ENCODE assay signal across 8 cellular contexts in the genomic region with DNA sequence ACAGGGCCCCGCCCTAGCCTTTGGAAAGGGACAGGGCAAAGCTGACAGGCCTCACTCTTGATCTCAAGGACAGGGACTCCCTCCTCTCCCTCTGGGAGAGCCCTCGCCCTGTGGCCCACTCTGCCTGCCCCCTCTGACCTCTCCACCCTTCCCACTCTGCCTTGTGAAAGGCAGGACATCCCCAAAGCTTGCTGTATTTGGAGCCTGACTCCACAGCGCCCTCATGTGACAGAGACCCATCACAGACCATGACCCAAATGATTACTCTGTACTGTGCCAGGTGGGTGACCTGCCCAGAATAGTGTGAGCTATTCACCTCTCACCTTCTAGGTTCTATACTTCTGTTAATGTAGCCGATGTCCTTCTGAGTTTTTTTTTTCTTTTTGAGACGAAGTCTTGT. TPM values are rescaled to one million over a fixed set of nuclear protein-coding genes. Genes with fewer than 3 reads are reported as not detected.
DNase-seq lines count a peak whose midpoint lies in the region; ATAC-seq and TF ChIP-seq lines count a peak whose summit lies in the region.

No MANE protein-coding gene starts in this region.

- peak overlapping the region; percentile 17; the same call in 1 of the 2 replicates for H3K27ac ChIP-seq in RWPE1

- TF ChIP-seq CTCF in AG09309 (IDR thresholded peaks at IDR 0.05; ENCODE audit: control insufficient read depth, insufficient read depth, low read depth, low read length, missing control alignments), result peak; percentile 64
- TF ChIP-seq CTCF in GM12875 (IDR thresholded peaks at IDR 0.05; ENCODE audit: borderline replicate concordance, insufficient read depth, low read depth, low read length), result peak; percentile 66; the same call in 1 of the 2 replicates
- peak; percentile 30; the same call in 1 of the 2 replicates for TF ChIP-seq CTCF in RWPE1 (conservative IDR thresholded peaks at IDR 0.05; ENCODE audit: low read depth)
- TF ChIP-seq CTCF in endothelial cell (IDR thresholded peaks at IDR 0.05; ENCODE audit: unreplicated experiment), result peak; percentile 68

- DNase-seq in AG09309 (ENCODE audit: low read depth), result no peak
- peak; percentile 44 for DNase-seq in RWPE1 (ENCODE audit: low spot score)
- peak; percentile 72 for DNase-seq in endothelial cell (ENCODE audit: low spot score)
- no peak for DNase-seq in naive B cell
- no peak for DNase-seq in T-helper 2 cell treated with Interferon-gamma antibody and Interleukin-4, amounts not matched to agents 5 μg/mL and 100 μg/mL, for 36 hours (ENCODE audit: low spot score)
- DNase-seq in foreskin melanocyte, result no peak

- no peak overlapping the region for H3K27ac Mint-ChIP-seq in endothelial cell (ENCODE audit: unreplicated experiment)
- no peak overlapping the region for H3K27ac Mint-ChIP-seq in naive B cell
- no peak overlapping the region for H3K27ac Mint-ChIP-seq in T-helper 2 cell treated with Interferon-gamma antibody and Interleukin-4, amounts not matched to agents 5 μg/mL and 100 μg/mL, for 36 hours

- H3K4me1 Mint-ChIP-seq in endothelial cell (ENCODE audit: unreplicated experiment), result no peaks in the 10 kb centered on the region
- no peaks in the 10 kb centered on the region for H3K4me1 Mint-ChIP-seq in naive B cell
- H3K4me1 Mint-ChIP-seq in T-helper 2 cell treated with Interferon-gamma antibody and Interleukin-4, amounts not matched to agents 5 μg/mL and 100 μg/mL, for 36 hours (ENCODE audit: low read depth), result no peaks in the 10 kb centered on the region

- CTCF ChIA-PET in RWPE1 (lab: Yijun Ruan, JAX), result interaction anchor here (0.6 to 1.3 kb wide), 10 partner anchors 9 to 221 kb away, joined by 3 to 8 read pairs (median 4); no protein-coding TSS in a partner anchor

- H3K9me3 Mint-ChIP-seq in endothelial cell (ENCODE audit: unreplicated experiment) (no peaks in the 10 kb centered on the region), naive B cell (no peaks in the 10 kb centered on the region)
- no peaks in the 10 kb centered on the region for H3K9me3 Mint-ChIP-seq in T-helper 2 cell treated with Interferon-gamma antibody and Interleukin-4, amounts not matched to agents 5 μg/mL and 100 μg/mL, for 36 hours

- peaks cover 2% of the 10 kb centered on the region for H3K27me3 Mint-ChIP-seq in endothelial cell (ENCODE audit: unreplicated experiment)
- peaks cover 0 to 5% (median 0%) of the 10 kb centered on the region in 3 donors for H3K27me3 Mint-ChIP-seq in naive B cell
- H3K27me3 Mint-ChIP-seq in T-helper 2 cell treated with Interferon-gamma antibody and Interleukin-4, amounts not matched to agents 5 μg/mL and 100 μg/mL, for 36 hours (ENCODE audit: low read depth), result no peaks in the 10 kb centered on the region

- no peak overlapping the region for H3K4me3 Mint-ChIP-seq in endothelial cell (ENCODE audit: unreplicated experiment)
- peak overlapping the region in 1 of 8 donors; percentile 60 for H3K4me3 Mint-ChIP-seq in naive B cell
- H3K4me3 Mint-ChIP-seq in T-helper 2 cell treated with Interferon-gamma antibody and Interleukin-4, amounts not matched to agents 5 μg/mL and 100 μg/mL, for 36 hours, result no peak overlapping the region

- ATAC-seq in naive B cell (ENCODE audit: low read depth in 2 of 2) (peak; percentile 55 to 69), GM21717 (IDR thresholded peaks at IDR 0.05; ENCODE audit: unreplicated experiment) (no peak)

- H3K36me3 Mint-ChIP-seq in endothelial cell (ENCODE audit: low read depth, unreplicated experiment), result no peaks in the 10 kb centered on the region
- H3K36me3 Mint-ChIP-seq in naive B cell, result no peaks in the 10 kb centered on the region
- H3K36me3 Mint-ChIP-seq in T-helper 2 cell treated with Interferon-gamma antibody and Interleukin-4, amounts not matched to agents 5 μg/mL and 100 μg/mL, for 36 hours (ENCODE audit: low read depth), result no peaks in the 10 kb centered on the region

- H3K4me3 ChIP-seq in AG09309 (ENCODE audit: control insufficient read depth, low read depth, low read length), result no peak overlapping the region
- no peak overlapping the region for H3K4me3 ChIP-seq in GM12875 (ENCODE audit: low read depth, low read length)

- POLR2A ChIA-PET in RWPE1 (lab: Yijun Ruan, JAX; ENCODE audit: low non-redundant PET), result interaction anchor here (0.5 kb wide), 1 partner anchor 51 kb away, joined by 4 read pairs; no protein-coding TSS in a partner anchor

RNA-seq across cellular contexts. Expression of gene P2RY2, which starts 18.8 kb away (rescaled TPM):
- total RNA-seq in endothelial cell (ENCODE audit: unreplicated experiment), result 0.10 TPM
- polyA plus RNA-seq in naive B cell (ENCODE audit: low read depth in 6 of 6), result under 1 TPM in 1 of 6 donors, not detected in 5; 0.18 TPM

RNA-seq across cellular contexts. Expression of gene P2RY6, which starts 35.3 kb away (rescaled TPM):
- 0.74 TPM for total RNA-seq in endothelial cell (ENCODE audit: unreplicated experiment)
- polyA plus RNA-seq in naive B cell (ENCODE audit: low read depth in 6 of 6), result not detected

Comparison
In these comparisons a context has a peak if more than half of its experiments do, and no peak if none do; other contexts are left out.
1. DNase-seq: peak in RWPE1 (single experiment) and endothelial cell (single experiment); none in AG09309 (single experiment), naive B cell (single experiment), T-helper 2 cell treated with Interferon-gamma antibody and Interleukin-4, amounts not matched to agents 5 μg/mL and 100 μg/mL, for 36 hours (single experiment) and foreskin melanocyte (single experiment).
2. Peak in every context shown above with its lines, with median percentiles within 50 percentile points of each other: CTCF ChIP-seq.